ENCODE assay signal across 8 cellular contexts in genomic region chr10:14173706-14174594, GRCh38.
DNase-seq lines count a peak whose midpoint lies in the region; ATAC-seq and TF ChIP-seq lines count a peak whose summit lies in the region.

No MANE protein-coding gene starts in this region.

- H3K4me1 Mint-ChIP-seq in activated T-helper 2 cell treated with anti-CD3 and anti-CD28 coated beads, Interferon-gamma antibody, Interleukin-2, Interleukin-4, amounts not matched to agents 10 μg/mL and 5 μg/mL and 100 μg/mL, durations not matched to agents 14 hours and 24 hours and 36 hours (ENCODE audit: low read depth) = peaks cover 8% of the 10 kb centered on the region

- no peak overlapping the region for H3K9ac ChIP-seq in KMS-11

- H3K4me2 ChIP-seq in KMS-11 = no peak overlapping the region; the same call in 1 of the 2 replicates

- POLR2A ChIA-PET in BJ (lab: Charles Lee) = no interaction called here

- intact Hi-C loops in activated T-helper 2 cell treated with anti-CD3 and anti-CD28 coated beads, Interferon-gamma antibody, Interleukin-2, Interleukin-4, amounts not matched to agents 10 μg/mL and 5 μg/mL and 100 μg/mL, durations not matched to agents 14 hours and 24 hours and 36 hours (cut with micrococcal nuclease) = no loop called here
- intact Hi-C loops in left ventricle myocardium inferior (cut with micrococcal nuclease) = no loop called here

- no peak overlapping the region for H3K27ac Mint-ChIP-seq in activated T-helper 2 cell treated with anti-CD3 and anti-CD28 coated beads, Interferon-gamma antibody, Interleukin-2, Interleukin-4, amounts not matched to agents 10 μg/mL and 5 μg/mL and 100 μg/mL, durations not matched to agents 14 hours and 24 hours and 36 hours

- H3K4me3 ChIP-seq in BJ (ENCODE audit: low read depth, low read length) = peak overlapping the region; percentile 39
- H3K4me3 ChIP-seq in KMS-11 (IDR thresholded peaks at IDR 0.05; ENCODE audit: insufficient read depth, low read depth, low read length) = no peak overlapping the region
- peak overlapping the region; percentile 62 for H3K4me3 ChIP-seq in left ventricle myocardium inferior

- H3K27me3 Mint-ChIP-seq in activated T-helper 2 cell treated with anti-CD3 and anti-CD28 coated beads, Interferon-gamma antibody, Interleukin-2, Interleukin-4, amounts not matched to agents 10 μg/mL and 5 μg/mL and 100 μg/mL, durations not matched to agents 14 hours and 24 hours and 36 hours (ENCODE audit: low read depth) = peaks cover 62% of the 10 kb centered on the region

- ATAC-seq in GM18511 (IDR thresholded peaks at IDR 0.05; ENCODE audit: unreplicated experiment) (no peak), GM19463 (IDR thresholded peaks at IDR 0.05; ENCODE audit: unreplicated experiment) (no peak)

- H2AFZ ChIP-seq in KMS-11 (ENCODE audit: low read depth) = peak overlapping the region; percentile 29; the same call in 1 of the 2 replicates

- H3K36me3 Mint-ChIP-seq in activated T-helper 2 cell treated with anti-CD3 and anti-CD28 coated beads, Interferon-gamma antibody, Interleukin-2, Interleukin-4, amounts not matched to agents 10 μg/mL and 5 μg/mL and 100 μg/mL, durations not matched to agents 14 hours and 24 hours and 36 hours (ENCODE audit: low read depth) = no peaks in the 10 kb centered on the region

- no peaks in the 10 kb centered on the region for H3K79me2 ChIP-seq in KMS-11 (ENCODE audit: insufficient read depth, low read depth)

- H3K27ac ChIP-seq in KMS-11 (no peak overlapping the region), left ventricle myocardium inferior (replicated peaks) (no peak overlapping the region)

- no peaks in the 10 kb centered on the region for H3K9me3 Mint-ChIP-seq in activated T-helper 2 cell treated with anti-CD3 and anti-CD28 coated beads, Interferon-gamma antibody, Interleukin-2, Interleukin-4, amounts not matched to agents 10 μg/mL and 5 μg/mL and 100 μg/mL, durations not matched to agents 14 hours and 24 hours and 36 hours

- DNase-seq in BJ (ENCODE audit: low read depth) = no peak
- DNase-seq in activated T-helper 2 cell treated with anti-CD3 and anti-CD28 coated beads, Interferon-gamma antibody, Interleukin-2, Interleukin-4, amounts not matched to agents 10 μg/mL and 5 μg/mL and 100 μg/mL, durations not matched to agents 14 hours and 24 hours and 36 hours (ENCODE audit: low spot score) = no peak
- DNase-seq in left ventricle myocardium inferior = no peak
- DNase-seq in putamen (ENCODE audit: low spot score) = peak; percentile 32
- DNase-seq in GM19238 (ENCODE audit: insufficient read length, low spot score) = no peak

- H3K4me3 Mint-ChIP-seq in activated T-helper 2 cell treated with anti-CD3 and anti-CD28 coated beads, Interferon-gamma antibody, Interleukin-2, Interleukin-4, amounts not matched to agents 10 μg/mL and 5 μg/mL and 100 μg/mL, durations not matched to agents 14 hours and 24 hours and 36 hours (ENCODE audit: low read depth) = peak overlapping the region; percentile 59

- CTCF ChIA-PET in BJ (lab: Yijun Ruan, JAX) = interaction anchor here (1.2 to 2.0 kb wide), 2 partner anchors 9 to 22 kb away, joined by 4 to 12 read pairs; no protein-coding TSS in a partner anchor

- TF ChIP-seq CTCF in BJ (IDR thresholded peaks at IDR 0.05; ENCODE audit: insufficient read depth, low read depth, low read length) (no peak), KMS-11 (conservative IDR thresholded peaks at IDR 0.05; ENCODE audit: low read depth, low read length) (no peak), left ventricle myocardium inferior (IDR thresholded peaks at IDR 0.05; ENCODE audit: borderline replicate concordance) (no peak)

- peaks cover 25% of the 10 kb centered on the region for H3K27me3 ChIP-seq in BJ (ENCODE audit: control insufficient read depth, insufficient read depth, low read length)
- no peaks in the 10 kb centered on the region for H3K27me3 ChIP-seq in KMS-11 (ENCODE audit: insufficient read depth, low read depth)
- peaks cover 99% of the 10 kb centered on the region for H3K27me3 ChIP-seq in left ventricle myocardium inferior (ENCODE audit: low read depth)

- H3K36me3 ChIP-seq in BJ (ENCODE audit: control insufficient read depth, insufficient read depth, low read length) (no peaks in the 10 kb centered on the region), KMS-11 (ENCODE audit: insufficient read depth) (no peaks in the 10 kb centered on the region), left ventricle myocardium inferior (no peaks in the 10 kb centered on the region)

- H4K20me1 ChIP-seq in KMS-11 (ENCODE audit: insufficient read depth) = no peaks in the 10 kb centered on the region

- H3K4me1 ChIP-seq in KMS-11 (ENCODE audit: low read depth, poor library complexity, severe bottlenecking) (no peaks in the 10 kb centered on the region), left ventricle myocardium inferior (peaks cover 15% of the 10 kb centered on the region)

- H3K9me3 ChIP-seq in left ventricle myocardium inferior (replicated peaks) = no peaks in the 10 kb centered on the region
